19 cellular contexts compared by ENCODE assay signal in the genomic region with DNA sequence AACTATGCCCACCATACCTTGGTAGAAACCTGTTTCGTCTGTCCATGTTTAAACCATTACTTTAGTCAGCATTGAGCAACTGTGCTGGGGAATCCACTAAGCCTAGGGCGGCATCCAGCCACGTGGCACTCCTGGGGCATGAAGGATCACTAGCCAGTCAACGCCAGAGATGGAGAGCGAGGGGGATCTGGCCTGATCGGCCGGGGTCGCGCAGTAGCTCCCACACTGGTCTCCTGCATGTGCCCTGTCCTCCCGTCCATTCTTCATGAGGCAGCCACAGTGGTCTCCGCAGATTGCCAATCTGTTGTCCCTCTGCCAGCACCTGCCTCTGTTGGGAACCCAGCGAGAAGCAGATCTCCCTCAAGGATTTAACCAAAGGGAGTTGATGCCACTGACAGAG.
DNase-seq lines count a peak whose midpoint lies in the region; ATAC-seq and TF ChIP-seq lines count a peak whose summit lies in the region.
"Had no signal": no experiment of that assay in that cellular context is flagged by ENCODE, and none has a peak within 500 bp of the region (broad histone marks: within the 10 kb centered on the region; RNA-seq: fewer than 3 reads in every experiment).

No MANE protein-coding gene starts in this region.

- no CpG with 5 or more reads among the region's 12 CpGs for WGBS in H9 (ENCODE audit: extremely low coverage, insufficient read length, low lambda C conversion rate)

- H4K5ac ChIP-seq in H9 (ENCODE audit: insufficient read length, low read depth, low read length) = no peak overlapping the region

- no peak overlapping the region for H2BK15ac ChIP-seq in H9 (ENCODE audit: low read depth, low read length)

- H4K20me1 ChIP-seq in H9 (ENCODE audit: control insufficient read depth, insufficient read depth, insufficient read length) = no peaks in the 10 kb centered on the region

- peaks cover 5% of the 10 kb centered on the region for H3K9me3 Mint-ChIP-seq in activated T-cell treated with anti-CD3 and anti-CD28 coated beads, Interleukin-2, amount 50 U/mL, for 24 hours
- no peaks in the 10 kb centered on the region for H3K9me3 Mint-ChIP-seq in activated T-cell treated with anti-CD3 and anti-CD28 coated beads, Interleukin-2, amount 50 U/mL, for 72 hours
- H3K9me3 Mint-ChIP-seq in H9 = peaks cover 0 to 3% of the 10 kb centered on the region in 2 experiments; a peak in 1 of 5 replicates
- H3K9me3 Mint-ChIP-seq in glutamatergic neuron (ENCODE audit: unreplicated experiment) = peaks cover 19% of the 10 kb centered on the region
- no peaks in the 10 kb centered on the region for H3K9me3 Mint-ChIP-seq in stimulated activated effector memory CD8-positive, alpha-beta T cell treated with anti-CD3 and anti-CD28 coated beads, Interleukin-12 subunit alpha, Interleukin-12 subunit beta, amount 100 ng/mL, for 72 hours

- no peaks in the 10 kb centered on the region for H3K4me1 ChIP-seq in H9 (ENCODE audit: insufficient read depth, low read length)
- H3K4me1 ChIP-seq: SJSA1 had no signal

- H3K27ac ChIP-seq in H9 (ENCODE audit: insufficient read length, low read depth, low read length) = no peak overlapping the region
- H3K27ac ChIP-seq in substantia nigra (ENCODE audit: low read depth, low read length, poor library complexity, severe bottlenecking) = no peak overlapping the region
- H3K27ac ChIP-seq: SJSA1 had no signal

- H3T11ph ChIP-seq in H9 (ENCODE audit: low read length) = no peak overlapping the region

- H4K8ac ChIP-seq in H9 (replicated peaks; ENCODE audit: insufficient read length, low read depth, low read length) = no peak overlapping the region

- H2BK120ac ChIP-seq in H9 (ENCODE audit: low read depth, low read length, poor library complexity, severe bottlenecking) = no peak overlapping the region

- no peak overlapping the region for H3K23ac ChIP-seq in H9 (ENCODE audit: insufficient read length, low read depth, low read length)

- peaks cover 14% of the 10 kb centered on the region for H3K4me1 Mint-ChIP-seq in activated T-cell treated with anti-CD3 and anti-CD28 coated beads, Interleukin-2, amount 50 U/mL, for 24 hours (ENCODE audit: low read depth)
- peaks cover 6% of the 10 kb centered on the region for H3K4me1 Mint-ChIP-seq in activated T-cell treated with anti-CD3 and anti-CD28 coated beads, Interleukin-2, amount 50 U/mL, for 72 hours (ENCODE audit: low read depth)
- H3K4me1 Mint-ChIP-seq in H9 (no peaks in the 10 kb centered on the region; a peak in 1 of 4 replicates), glutamatergic neuron (ENCODE audit: low read depth, unreplicated experiment) (no peaks in the 10 kb centered on the region)
- peaks cover 15% of the 10 kb centered on the region for H3K4me1 Mint-ChIP-seq in stimulated activated effector memory CD8-positive, alpha-beta T cell treated with anti-CD3 and anti-CD28 coated beads, Interleukin-12 subunit alpha, Interleukin-12 subunit beta, amount 100 ng/mL, for 72 hours

- H4K91ac ChIP-seq in H9 (ENCODE audit: insufficient read length, low read depth, low read length) = no peak overlapping the region

- H2BK20ac ChIP-seq in H9 (ENCODE audit: low read depth, low read length, poor library complexity, severe bottlenecking) = no peak overlapping the region

- H3K9me3 ChIP-seq in H9 (ENCODE audit: control insufficient read depth, low read depth, low read length) = no peaks in the 10 kb centered on the region
- H3K9me3 ChIP-seq: MG63, SJSA1 had no signal

- no peaks in the 10 kb centered on the region for H3K27me3 ChIP-seq in H9 (ENCODE audit: insufficient read depth, low read length)
- H3K27me3 ChIP-seq: MG63, SJSA1 had no signal

- H2AK5ac ChIP-seq in H9 (ENCODE audit: insufficient read length, low read length) = no peak overlapping the region

- peaks cover 78% of the 10 kb centered on the region for H3K36me3 Mint-ChIP-seq in activated T-cell treated with anti-CD3 and anti-CD28 coated beads, Interleukin-2, amount 50 U/mL, for 24 hours (ENCODE audit: low read depth)
- peaks cover 1 to 7% of the 10 kb centered on the region in 2 donors for H3K36me3 Mint-ChIP-seq in activated T-cell treated with anti-CD3 and anti-CD28 coated beads, Interleukin-2, amount 50 U/mL, for 72 hours (ENCODE audit: insufficient read depth in 2 of 2)
- H3K36me3 Mint-ChIP-seq in H9 (ENCODE audit: insufficient read depth in 1 of 3, low read depth in 3 of 3) = peaks cover 38 to 64% (median 49%) of the 10 kb centered on the region in 3 experiments
- H3K36me3 Mint-ChIP-seq in glutamatergic neuron (ENCODE audit: unreplicated experiment) = peaks cover 23% of the 10 kb centered on the region
- peaks cover 25% of the 10 kb centered on the region for H3K36me3 Mint-ChIP-seq in stimulated activated effector memory CD8-positive, alpha-beta T cell treated with anti-CD3 and anti-CD28 coated beads, Interleukin-12 subunit alpha, Interleukin-12 subunit beta, amount 100 ng/mL, for 72 hours

- peak overlapping the region; percentile 51 for H3K14ac ChIP-seq in H9 (ENCODE audit: insufficient read depth, low read length)

- no peaks in the 10 kb centered on the region for H3K79me1 ChIP-seq in H9 (ENCODE audit: insufficient read depth, low read depth, low read length, poor library complexity, severe bottlenecking)

- H3K79me2 ChIP-seq in H9 (ENCODE audit: insufficient read depth, low read length) = no peaks in the 10 kb centered on the region

- no peaks in the 10 kb centered on the region for H3K27me3 Mint-ChIP-seq in activated T-cell treated with anti-CD3 and anti-CD28 coated beads, Interleukin-2, amount 50 U/mL, for 24 hours
- no peaks in the 10 kb centered on the region for H3K27me3 Mint-ChIP-seq in activated T-cell treated with anti-CD3 and anti-CD28 coated beads, Interleukin-2, amount 50 U/mL, for 72 hours (ENCODE audit: low read depth)
- H3K27me3 Mint-ChIP-seq in H9 (ENCODE audit: low read depth) (no peaks in the 10 kb centered on the region), glutamatergic neuron (ENCODE audit: unreplicated experiment) (peaks cover 13% of the 10 kb centered on the region)

- H3K4me3 Mint-ChIP-seq in activated T-cell treated with anti-CD3 and anti-CD28 coated beads, Interleukin-2, amount 50 U/mL, for 24 hours = no peak overlapping the region
- H3K4me3 Mint-ChIP-seq in activated T-cell treated with anti-CD3 and anti-CD28 coated beads, Interleukin-2, amount 50 U/mL, for 72 hours = no peak overlapping the region
- H3K4me3 Mint-ChIP-seq in H9 = no peak overlapping the region
- no peak overlapping the region for H3K4me3 Mint-ChIP-seq in glutamatergic neuron (ENCODE audit: unreplicated experiment)
- H3K4me3 Mint-ChIP-seq in stimulated activated effector memory CD8-positive, alpha-beta T cell treated with anti-CD3 and anti-CD28 coated beads, Interleukin-12 subunit alpha, Interleukin-12 subunit beta, amount 100 ng/mL, for 72 hours = no peak overlapping the region

- H3K23me2 ChIP-seq in H9 (ENCODE audit: insufficient read length, low read depth, low read length, poor library complexity, severe bottlenecking) = no peaks in the 10 kb centered on the region

- ATAC-seq in activated T-cell treated with anti-CD3 and anti-CD28 coated beads, Interleukin-2, amount 50 U/mL, for 72 hours (replicated peaks in 1 of 2) = no peak
- ATAC-seq in stimulated activated effector memory CD8-positive, alpha-beta T cell treated with anti-CD3 and anti-CD28 coated beads, Interleukin-12 subunit alpha, Interleukin-12 subunit beta, amount 100 ng/mL, for 72 hours = no peak

- no peak overlapping the region for H3K18ac ChIP-seq in H9 (ENCODE audit: insufficient read length, low read depth, low read length)

- H3K9ac ChIP-seq in H9 (ENCODE audit: extremely low read depth, insufficient read length, low read length) = no peak overlapping the region

- TF ChIP-seq CTCF in H9 (conservative IDR thresholded peaks at IDR 0.05) (no peak), glutamatergic neuron (IDR thresholded peaks at IDR 0.05; ENCODE audit: partially characterized antibody, unreplicated experiment) (no peak)

- DNase-seq in activated T-cell treated with anti-CD3 and anti-CD28 coated beads, Interleukin-2, amount 50 U/mL, for 24 hours = no peak
- DNase-seq in activated T-cell treated with anti-CD3 and anti-CD28 coated beads, Interleukin-2, amount 50 U/mL, for 72 hours = no peak
- DNase-seq in H9 (no peak), glutamatergic neuron (no peak), substantia nigra (lab: John Stamatoyannopoulos, UW) (no peak), pons (ENCODE audit: low spot score) (no peak), NAMALWA (ENCODE audit: low spot score) (no peak)
- DNase-seq in stimulated activated effector memory CD8-positive, alpha-beta T cell treated with anti-CD3 and anti-CD28 coated beads, Interleukin-12 subunit alpha, Interleukin-12 subunit beta, amount 100 ng/mL, for 72 hours (ENCODE audit: low spot score in 2 of 2) = no peak
- DNase-seq: C1 segment of cervical spinal cord, DMS79, H7, Karpas-422, MG63, NCI-H1092, NCI-H146, NCI-H2029 treated with DMSO at 0.1 percent for 48 hours, NCI-H2171, NCI-H526 had no signal

- H2AFZ ChIP-seq in H9 (ENCODE audit: low read length) = no peak overlapping the region

- no peak overlapping the region for H2BK5ac ChIP-seq in H9 (ENCODE audit: insufficient read length, low read length)

- no peak overlapping the region for H3K4me2 ChIP-seq in H9 (ENCODE audit: insufficient read depth, insufficient read length, low read length)

- no peak overlapping the region for H3K4ac ChIP-seq in H9 (ENCODE audit: low read depth, low read length)

- no peak overlapping the region for H3K56ac ChIP-seq in H9 (ENCODE audit: insufficient read length, low read depth, low read length)

- H2BK12ac ChIP-seq in H9 (ENCODE audit: insufficient read length, low read depth, low read length) = no peak overlapping the region

- H3K27ac Mint-ChIP-seq in activated T-cell treated with anti-CD3 and anti-CD28 coated beads, Interleukin-2, amount 50 U/mL, for 24 hours = peak overlapping the region; percentile 55
- no peak overlapping the region for H3K27ac Mint-ChIP-seq in activated T-cell treated with anti-CD3 and anti-CD28 coated beads, Interleukin-2, amount 50 U/mL, for 72 hours
- H3K27ac Mint-ChIP-seq in H9 = peak overlapping the region in 2 of 3 experiments; percentile 49 to 77; a peak in 3 of 7 replicates
- peak overlapping the region; percentile 44 for H3K27ac Mint-ChIP-seq in glutamatergic neuron (ENCODE audit: unreplicated experiment)
- H3K27ac Mint-ChIP-seq in stimulated activated effector memory CD8-positive, alpha-beta T cell treated with anti-CD3 and anti-CD28 coated beads, Interleukin-12 subunit alpha, Interleukin-12 subunit beta, amount 100 ng/mL, for 72 hours = peak overlapping the region; percentile 83
